ENCODE assay signal across 13 cellular contexts in genomic region chr11:69887841-69888670, GRCh38.
DNase-seq lines count a peak whose midpoint lies in the region; ATAC-seq and TF ChIP-seq lines count a peak whose summit lies in the region.
"Had no signal": no experiment of that assay in that cellular context is flagged by ENCODE, and none has a peak within 500 bp of the region (broad histone marks: within the 10 kb centered on the region; RNA-seq: fewer than 3 reads in every experiment).

No MANE protein-coding gene starts in this region.

- H3K9ac ChIP-seq in SK-N-SH, result no peak overlapping the region
- no peak overlapping the region for H3K9ac ChIP-seq in DND-41 (ENCODE audit: low read depth, low read length)
- H3K9ac ChIP-seq in neural progenitor cell, result no peak overlapping the region
- H3K9ac ChIP-seq: BLaER1, GM23248 had no signal

- peaks cover 0 to 16% of the 10 kb centered on the region in 2 experiments; a peak in 1 of 4 replicates for H3K4me1 ChIP-seq in SK-N-SH (ENCODE audit: control insufficient read depth in 1 of 2, insufficient read depth in 2 of 2, low read depth in 1 of 2, low read length in 1 of 2)
- peaks cover 4% of the 10 kb centered on the region; the same call in 1 of the 2 replicates for H3K4me1 ChIP-seq in DND-41 (ENCODE audit: insufficient read depth, low read length)
- peaks cover 12% of the 10 kb centered on the region for H3K4me1 ChIP-seq in neural progenitor cell
- H3K4me1 ChIP-seq in foreskin keratinocyte, result no peaks in the 10 kb centered on the region

- H3K9me2 ChIP-seq in SK-N-SH, result no peaks in the 10 kb centered on the region

- H3K4me3 ChIP-seq in SK-N-SH (ENCODE audit: low read depth in 2 of 2, low read length in 1 of 2) (peak overlapping the region in 1 of 2 experiments; percentile 19; a peak in 1 of 4 replicates), DND-41 (ENCODE audit: low read depth in 1 of 2, low read length in 2 of 2) (no peak overlapping the region), neural progenitor cell (no peak overlapping the region)
- H3K4me3 ChIP-seq: BLaER1, GM23248 had no signal

- H3K36me3 Mint-ChIP-seq in activated T-helper 17 cell treated with anti-CD3 and anti-CD28 coated beads, Interleukin-2, amount 50 U/mL, for 72 hours (ENCODE audit: low read depth), result no peaks in the 10 kb centered on the region
- peaks cover 1% of the 10 kb centered on the region for H3K36me3 Mint-ChIP-seq in neural progenitor cell
- H3K36me3 Mint-ChIP-seq: CD8-positive, alpha-beta memory T cell had no signal

- no peaks in the 10 kb centered on the region for H4K20me1 ChIP-seq in SK-N-SH (ENCODE audit: insufficient read depth)
- peaks cover 4% of the 10 kb centered on the region for H4K20me1 ChIP-seq in DND-41 (ENCODE audit: insufficient read depth, low read length)
- H4K20me1 ChIP-seq in neural progenitor cell (ENCODE audit: low read depth), result no peaks in the 10 kb centered on the region

- H3K4me3 Mint-ChIP-seq in activated T-helper 17 cell treated with anti-CD3 and anti-CD28 coated beads, Interleukin-2, amount 50 U/mL, for 72 hours, result no peak overlapping the region
- no peak overlapping the region for H3K4me3 Mint-ChIP-seq in neural progenitor cell
- H3K4me3 Mint-ChIP-seq: CD8-positive, alpha-beta memory T cell had no signal

- DNase-seq in SK-N-SH (no peak), DND-41 (no peak), neural progenitor cell (ENCODE audit: low spot score) (no peak), islet precursor cell (no peak), activated gamma-delta T cell (lab: John Stamatoyannopoulos, UW) (no peak), foreskin keratinocyte (no peak)

- ATAC-seq in SK-N-SH treated with all-trans-retinoic acid at 6 μM for 48 hours (peak; percentile 10; the same call in 1 of the 3 replicates), DND-41 (ENCODE audit: insufficient read depth, low read depth) (0 out of 3 replicates have a peak, but pooled peaks have one; percentile 27), foreskin keratinocyte (no peak)
- peak; percentile 7 for ATAC-seq in activated T-helper 17 cell treated with anti-CD3 and anti-CD28 coated beads, Interleukin-2, amount 50 U/mL, for 72 hours (replicated peaks)

- 0 out of 2 replicates have a peak, but pooled peaks cover 3% of the 10 kb centered on the region for H3K27me3 ChIP-seq in SK-N-SH (ENCODE audit: insufficient read depth)
- no peaks in the 10 kb centered on the region for H3K27me3 ChIP-seq in DND-41 (ENCODE audit: insufficient read depth, low read length, poor library complexity)
- H3K27me3 ChIP-seq in neural progenitor cell, result peaks cover 31% of the 10 kb centered on the region
- peaks cover 37% of the 10 kb centered on the region for H3K27me3 ChIP-seq in foreskin keratinocyte

- H3F3A ChIP-seq in SK-N-SH (replicated peaks; ENCODE audit: insufficient read depth), result no peaks in the 10 kb centered on the region
- peaks cover 13% of the 10 kb centered on the region for H3F3A ChIP-seq in neural progenitor cell (ENCODE audit: low read depth)

- H3K79me2 ChIP-seq in SK-N-SH (ENCODE audit: insufficient read depth) (no peaks in the 10 kb centered on the region), DND-41 (ENCODE audit: insufficient read depth, low read length) (no peaks in the 10 kb centered on the region), neural progenitor cell (ENCODE audit: low read depth) (no peaks in the 10 kb centered on the region)

- WGBS in SK-N-SH (ENCODE audit: low lambda C conversion rate), result 52% methylated on average over 8 of the region's 13 CpGs

- H2AFZ ChIP-seq in SK-N-SH (ENCODE audit: low read depth) (no peak overlapping the region), DND-41 (ENCODE audit: low read depth, low read length) (no peak overlapping the region), neural progenitor cell (replicated peaks) (no peak overlapping the region)
- H2AFZ ChIP-seq: GM23248 had no signal

- H3K4me1 Mint-ChIP-seq in activated T-helper 17 cell treated with anti-CD3 and anti-CD28 coated beads, Interleukin-2, amount 50 U/mL, for 72 hours, result no peaks in the 10 kb centered on the region
- peaks cover 27% of the 10 kb centered on the region for H3K4me1 Mint-ChIP-seq in neural progenitor cell

- H3K27me3 Mint-ChIP-seq in activated T-helper 17 cell treated with anti-CD3 and anti-CD28 coated beads, Interleukin-2, amount 50 U/mL, for 72 hours, result peaks cover 19% of the 10 kb centered on the region
- H3K27me3 Mint-ChIP-seq in neural progenitor cell (ENCODE audit: insufficient read depth, low read depth), result peaks cover 24% of the 10 kb centered on the region

- POLR2A ChIA-PET in SK-N-SH (lab: Yijun Ruan, JAX), result no interaction called here

- no peak for TF ChIP-seq RAD21 in SK-N-SH (IDR thresholded peaks at IDR 0.05; ENCODE audit: low read length)

- H3K36me3 ChIP-seq in SK-N-SH (replicated peaks in 1 of 2; ENCODE audit: control insufficient read depth in 1 of 2, insufficient read depth in 2 of 2, low read length in 1 of 2) (no peaks in the 10 kb centered on the region), DND-41 (ENCODE audit: insufficient read depth, low read length) (no peaks in the 10 kb centered on the region), neural progenitor cell (no peaks in the 10 kb centered on the region)
- H3K36me3 ChIP-seq: BLaER1 had no signal

- H3K9me3 Mint-ChIP-seq in activated T-helper 17 cell treated with anti-CD3 and anti-CD28 coated beads, Interleukin-2, amount 50 U/mL, for 72 hours, result no peaks in the 10 kb centered on the region
- no peaks in the 10 kb centered on the region for H3K9me3 Mint-ChIP-seq in neural progenitor cell
- H3K9me3 Mint-ChIP-seq: CD8-positive, alpha-beta memory T cell had no signal

- TF ChIP-seq EP300 in SK-N-SH (IDR thresholded peaks at IDR 0.05; ENCODE audit: borderline replicate concordance in 1 of 2, low read depth in 1 of 2, low read length in 1 of 2), result no peak

- no peak overlapping the region for H3K4me2 ChIP-seq in SK-N-SH
- peak overlapping the region; percentile 34; the same call in 1 of the 2 replicates for H3K4me2 ChIP-seq in DND-41 (ENCODE audit: insufficient read depth, low read length)
- no peak overlapping the region for H3K4me2 ChIP-seq in neural progenitor cell

- H3K9me3 ChIP-seq in SK-N-SH, result no peaks in the 10 kb centered on the region
- H3K9me3 ChIP-seq in DND-41 (ENCODE audit: insufficient read depth, low read length, severe bottlenecking), result no peaks in the 10 kb centered on the region
- H3K9me3 ChIP-seq in neural progenitor cell (ENCODE audit: low read depth), result no peaks in the 10 kb centered on the region
- H3K9me3 ChIP-seq: BLaER1 had no signal

- no peak overlapping the region for H3K27ac ChIP-seq in SK-N-SH (ENCODE audit: low read depth in 2 of 2, low read length in 1 of 2)
- no peak overlapping the region for H3K27ac ChIP-seq in DND-41 (ENCODE audit: low read length)
- no peak overlapping the region for H3K27ac ChIP-seq in neural progenitor cell
- H3K27ac ChIP-seq in foreskin keratinocyte, result no peak overlapping the region
- H3K27ac ChIP-seq: 22Rv1, BLaER1, GM23248, RWPE1 had no signal

- H3K27ac Mint-ChIP-seq in activated T-helper 17 cell treated with anti-CD3 and anti-CD28 coated beads, Interleukin-2, amount 50 U/mL, for 72 hours, result no peak overlapping the region
- H3K27ac Mint-ChIP-seq in neural progenitor cell, result peak overlapping the region; percentile 8
- H3K27ac Mint-ChIP-seq: CD8-positive, alpha-beta memory T cell had no signal

- TF ChIP-seq CTCF in SK-N-SH (IDR thresholded peaks at IDR 0.05) (no peak), DND-41 (IDR thresholded peaks at IDR 0.05; ENCODE audit: borderline replicate concordance, extremely low read depth, low read length, poor library complexity, severe bottlenecking) (no peak), neural progenitor cell (IDR thresholded peaks at IDR 0.05) (no peak), foreskin keratinocyte (conservative IDR thresholded peaks at IDR 0.05) (no peak)

- CTCF ChIA-PET in SK-N-SH (lab: Yijun Ruan, JAX), result interaction anchor here (0.6 to 13.3 kb wide), 43 partner anchors 8 to 311 kb away, joined by 3 to 249 read pairs (median 4); partner anchors contain the start of gene FGF19

TF ChIP-seq in SK-N-SH treated with all-trans-retinoic acid at 6 μM for 48 hours, 23 proteins besides CTCF, POLR2A, EP300 and RAD21:
- TF ChIP-seq ZFP30 (CRISPR knock-in tag; IDR thresholded peaks at IDR 0.05), result no peak
- no peak for TF ChIP-seq GLIS3 (CRISPR knock-in tag; IDR thresholded peaks at IDR 0.05)
- no peak for TF ChIP-seq RARB (CRISPR knock-in tag; IDR thresholded peaks at IDR 0.05)
- TF ChIP-seq ISL1 (CRISPR knock-in tag; IDR thresholded peaks at IDR 0.05), result no peak
- TF ChIP-seq SNAI2 (CRISPR knock-in tag; IDR thresholded peaks at IDR 0.05), result no peak
- no peak for TF ChIP-seq CSDC2 (CRISPR knock-in tag; IDR thresholded peaks at IDR 0.05)
- no peak for TF ChIP-seq PPARA (CRISPR knock-in tag; IDR thresholded peaks at IDR 0.05; ENCODE audit: borderline replicate concordance)

TF ChIP-seq in SK-N-SH, 30 proteins besides CTCF, POLR2A, EP300 and RAD21 (continues in another document):
- TF ChIP-seq NRF1 (IDR thresholded peaks at IDR 0.05; ENCODE audit: low read depth, low read length), result no peak
- no peak for TF ChIP-seq RFX5 (IDR thresholded peaks at IDR 0.05; ENCODE audit: low read length)
- no peak for TF ChIP-seq RXRA (IDR thresholded peaks at IDR 0.05; ENCODE audit: borderline replicate concordance, low read depth)
- TF ChIP-seq ZBTB33 (IDR thresholded peaks at IDR 0.05; ENCODE audit: borderline replicate concordance, low read depth), result no peak
- TF ChIP-seq GATA2 (CRISPR knock-in tag; IDR thresholded peaks at IDR 0.05), result no peak
- no peak for TF ChIP-seq GABPA (IDR thresholded peaks at IDR 0.05; ENCODE audit: low read depth)
